23 cellular contexts compared by ENCODE assay signal in genomic region chr1:64545118-64545916, GRCh38.
DNase-seq lines count a peak whose midpoint lies in the region; ATAC-seq, FAIRE-seq and TF ChIP-seq lines count a peak whose summit lies in the region.
"Had no signal": no experiment of that assay in that cellular context is flagged by ENCODE, and none has a peak within 500 bp of the region (broad histone marks: within the 10 kb centered on the region; RNA-seq: fewer than 3 reads in every experiment).

No MANE protein-coding gene starts in this region.

- no peak overlapping the region for H3K9ac ChIP-seq in iPS-20b (ENCODE audit: low read depth, low read length)

- no peak overlapping the region for H3K4me3 Mint-ChIP-seq in activated CD4-positive, alpha-beta T cell treated with anti-CD3 and anti-CD28 coated beads, Interleukin-2, amount 10 ng/mL, durations not matched to agents 24 days and 14 days
- H3K4me3 Mint-ChIP-seq in T-helper 17 cell = no peak overlapping the region

- peaks cover 35% of the 10 kb centered on the region for H3K4me1 ChIP-seq in iPS-20b (ENCODE audit: insufficient read depth, low read length)

- peaks cover 26% of the 10 kb centered on the region for H3K27me3 Mint-ChIP-seq in activated CD4-positive, alpha-beta T cell treated with anti-CD3 and anti-CD28 coated beads, Interleukin-2, amount 10 ng/mL, durations not matched to agents 24 days and 14 days
- H3K27me3 Mint-ChIP-seq in T-helper 17 cell = peaks cover 19% of the 10 kb centered on the region

- peak; percentile 79 for DNase-seq in activated CD4-positive, alpha-beta T cell treated with anti-CD3 and anti-CD28 coated beads, Interleukin-2, amount 10 ng/mL, durations not matched to agents 24 days and 14 days
- DNase-seq in activated CD4-positive, alpha-beta T cell treated with anti-CD3 and anti-CD28 coated beads, Interleukin-2, amount 50 U/mL, for 48 hours = no peak
- no peak for DNase-seq in D721Med (ENCODE audit: insufficient read length, low spot score)
- DNase-seq in T-helper 17 cell = no peak
- DNase-seq in NCI-H2029 (lab: John Stamatoyannopoulos, UW) = no peak
- DNase-seq: activated CD4-positive, CD25-positive, alpha-beta regulatory T cell; adrenal gland; GOT3; KG1; left colon; NCI-H2107; NCI-H524 treated with DMSO at 0.1 percent for 48 hours; psoas muscle; Right ventricle myocardium superior; stimulated activated CD8-positive, alpha-beta memory T cell treated with anti-CD3 and anti-CD28 coated beads, Interleukin-4, amount 100 ng/mL, for 48 hours had no signal

- ATAC-seq in T-helper 17 cell (peak; percentile 40), HG02759 (IDR thresholded peaks at IDR 0.05; ENCODE audit: unreplicated experiment) (no peak), HG03354 (IDR thresholded peaks at IDR 0.05; ENCODE audit: poor library complexity, severe bottlenecking, unreplicated experiment) (no peak)
- ATAC-seq: left colon, psoas muscle had no signal

- intact Hi-C loops in activated CD4-positive, alpha-beta T cell treated with anti-CD3 and anti-CD28 coated beads, Interleukin-2, amount 10 ng/mL, durations not matched to agents 24 days and 14 days (cut with micrococcal nuclease) = no loop called here

- H3K27ac Mint-ChIP-seq in activated CD4-positive, alpha-beta T cell treated with anti-CD3 and anti-CD28 coated beads, Interleukin-2, amount 10 ng/mL, durations not matched to agents 24 days and 14 days = no peak overlapping the region
- no peak overlapping the region for H3K27ac Mint-ChIP-seq in T-helper 17 cell

- peaks cover 1% of the 10 kb centered on the region; the same call in 1 of the 2 replicates for H3K36me3 ChIP-seq in iPS-20b (ENCODE audit: insufficient read depth, low read depth, low read length)
- H3K36me3 ChIP-seq: adrenal gland, esophagus muscularis mucosa had no signal

- no peaks in the 10 kb centered on the region for H3K9me3 Mint-ChIP-seq in activated CD4-positive, alpha-beta T cell treated with anti-CD3 and anti-CD28 coated beads, Interleukin-2, amount 10 ng/mL, durations not matched to agents 24 days and 14 days

- no peak for TF ChIP-seq CTCF in D721Med (IDR thresholded peaks at IDR 0.05; ENCODE audit: insufficient read depth, missing control alignments)

- H3K4me3 ChIP-seq in iPS-20b (ENCODE audit: low read length) = 0 out of 2 replicates have a peak overlapping the region, but pooled peaks have one; percentile 15
- H3K4me3 ChIP-seq: adrenal gland, esophagus muscularis mucosa, psoas muscle had no signal

- peak; percentile 6 for FAIRE-seq in D721Med (lab: Jason Lieb, UNC)
- FAIRE-seq: A204.1, GM18507 had no signal

- H3K27me3 ChIP-seq in iPS-20b (ENCODE audit: insufficient read depth, low read length) = no peaks in the 10 kb centered on the region
- H3K27me3 ChIP-seq: adrenal gland, esophagus muscularis mucosa had no signal

- no peaks in the 10 kb centered on the region for H3K36me3 Mint-ChIP-seq in activated CD4-positive, alpha-beta T cell treated with anti-CD3 and anti-CD28 coated beads, Interleukin-2, amount 10 ng/mL, durations not matched to agents 24 days and 14 days (ENCODE audit: low read depth)
- no peaks in the 10 kb centered on the region for H3K36me3 Mint-ChIP-seq in T-helper 17 cell (ENCODE audit: low read depth)

- H3K9me3 ChIP-seq in T-helper 17 cell (ENCODE audit: control insufficient read depth, low read length, poor library complexity, severe bottlenecking) (peaks cover 4% of the 10 kb centered on the region), iPS-20b (ENCODE audit: insufficient read depth, low read depth, low read length) (no peaks in the 10 kb centered on the region)
- H3K9me3 ChIP-seq: adrenal gland, esophagus muscularis mucosa, psoas muscle had no signal

- H3K27ac ChIP-seq in iPS-20b (ENCODE audit: low read length) = no peak overlapping the region
- H3K27ac ChIP-seq: C4-2B, HL-60, psoas muscle had no signal

- H3K4me1 Mint-ChIP-seq in activated CD4-positive, alpha-beta T cell treated with anti-CD3 and anti-CD28 coated beads, Interleukin-2, amount 10 ng/mL, durations not matched to agents 24 days and 14 days = peaks cover 32% of the 10 kb centered on the region
- peaks cover 11% of the 10 kb centered on the region for H3K4me1 Mint-ChIP-seq in T-helper 17 cell
